ENCODE assay signal across 10 cellular contexts in the genomic region with DNA sequence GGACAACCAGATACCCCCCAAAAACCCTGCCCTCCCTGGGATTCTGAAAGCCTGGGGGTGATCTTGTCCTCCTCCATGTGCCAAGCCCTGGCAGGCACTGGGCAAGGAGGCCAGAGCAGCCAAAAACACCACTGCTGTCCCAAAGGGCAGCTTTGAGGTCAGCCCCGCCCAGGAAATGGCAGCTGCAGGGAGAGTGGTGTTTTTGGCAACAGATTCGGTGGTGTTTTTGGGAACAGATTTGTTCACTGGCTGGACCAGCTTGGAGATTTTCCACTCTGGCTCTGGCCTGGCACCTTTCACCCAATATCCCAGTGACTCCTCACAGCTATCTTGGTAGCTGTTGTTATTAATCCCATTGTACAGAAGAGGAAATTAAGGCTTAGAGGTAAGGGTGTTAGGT. TPM values are rescaled to one million over a fixed set of nuclear protein-coding genes. Genes with fewer than 3 reads are reported as not detected.
DNase-seq lines count a peak whose midpoint lies in the region; ATAC-seq, FAIRE-seq and TF ChIP-seq lines count a peak whose summit lies in the region.
"Had no signal": no experiment of that assay in that cellular context is flagged by ENCODE, and none has a peak within 500 bp of the region (broad histone marks: within the 10 kb centered on the region; RNA-seq: fewer than 3 reads in every experiment).

No MANE protein-coding gene starts in this region.

- H3K27me3 ChIP-seq in GM12878 (replicated peaks in 1 of 2; ENCODE audit: control insufficient read depth in 2 of 2, insufficient read depth in 2 of 2, low read length in 1 of 2): no peaks in the 10 kb centered on the region
- no peaks in the 10 kb centered on the region for H3K27me3 ChIP-seq in gastrocnemius medialis

- ATAC-seq in GM12878 (peak; percentile 25), gastrocnemius medialis (peak; percentile 39 to 52), HG03135 (IDR thresholded peaks at IDR 0.05; ENCODE audit: unreplicated experiment) (no peak)

- no peak for TF ChIP-seq RAD21 in GM12878 (IDR thresholded peaks at IDR 0.05; ENCODE audit: insufficient read depth, low read depth, low read length)

- no TSS peak for BruUV-seq in GM12878 (replicated peaks; lab: Mats Ljungman, UMichigan)

- TF ChIP-seq POLR2A in GM12878 (IDR thresholded peaks at IDR 0.05; ENCODE audit: low read depth, low read length): no peak
- TF ChIP-seq POLR2A in gastrocnemius medialis (IDR thresholded peaks at IDR 0.05): no peak

- H3K27ac ChIP-seq in GM12878 (ENCODE audit: control insufficient read depth, insufficient read depth) (peak overlapping the region; percentile 77), gastrocnemius medialis (no peak overlapping the region)

- H3K36me3 ChIP-seq in GM12878 (ENCODE audit: control insufficient read depth in 2 of 2, insufficient read depth in 2 of 2, low read length in 1 of 2): peaks cover 5 to 12% of the 10 kb centered on the region in 2 experiments; a peak in 2 of 4 replicates
- H3K36me3 ChIP-seq in gastrocnemius medialis: no peaks in the 10 kb centered on the region

- no peak for FAIRE-seq in GM12878 (lab: Jason Lieb, UNC)

- H3K27me3 Mint-ChIP-seq in activated CD4-positive, alpha-beta T cell treated with anti-CD3 and anti-CD28 coated beads, Interleukin-2, amount 10 ng/mL, durations not matched to agents 7 days and 5 days: no peaks in the 10 kb centered on the region
- H3K27me3 Mint-ChIP-seq in IgD-negative memory B cell: no peaks in the 10 kb centered on the region

- H3K9me3 ChIP-seq in GM12878 (replicated peaks; ENCODE audit: control insufficient read depth, insufficient read depth, low read length) (no peaks in the 10 kb centered on the region), gastrocnemius medialis (no peaks in the 10 kb centered on the region)

- H3K4me1 Mint-ChIP-seq in activated CD4-positive, alpha-beta T cell treated with anti-CD3 and anti-CD28 coated beads, Interleukin-2, amount 10 ng/mL, durations not matched to agents 7 days and 5 days: peaks cover 42% of the 10 kb centered on the region
- H3K4me1 Mint-ChIP-seq in IgD-negative memory B cell: peaks cover 13 to 16% (median 15%) of the 10 kb centered on the region in 3 donors

- peak overlapping the region; percentile 17; the same call in 1 of the 2 replicates for H3K9ac ChIP-seq in GM12878 (ENCODE audit: control insufficient read depth, insufficient read depth, low read length)

- H3K4me3 Mint-ChIP-seq in activated CD4-positive, alpha-beta T cell treated with anti-CD3 and anti-CD28 coated beads, Interleukin-2, amount 10 ng/mL, durations not matched to agents 7 days and 5 days: no peak overlapping the region
- peak overlapping the region in 2 of 4 donors; percentile 64 to 70 for H3K4me3 Mint-ChIP-seq in IgD-negative memory B cell

- no peak for TF ChIP-seq EP300 in GM12878 (IDR thresholded peaks at IDR 0.05; ENCODE audit: borderline replicate concordance in 1 of 2, control insufficient read depth in 1 of 2, low read depth in 2 of 2, low read length in 2 of 2)

- H4K20me1 ChIP-seq in GM12878 (ENCODE audit: control insufficient read depth, insufficient read depth): no peaks in the 10 kb centered on the region

- DNase-seq in activated CD4-positive, alpha-beta T cell treated with anti-CD3 and anti-CD28 coated beads, Interleukin-2, amount 10 ng/mL, durations not matched to agents 7 days and 5 days: no peak
- DNase-seq in activated CD4-positive, alpha-beta T cell treated with anti-CD3 and anti-CD28 coated beads, Interleukin-2, amount 50 U/mL, for 4 hours: no peak
- DNase-seq in GM12878 (ENCODE audit: low read depth, low spot score): no peak
- DNase-seq in gastrocnemius medialis: peak in 1 of 2 donors; percentile 20
- no peak for DNase-seq in SW 1271 (lab: John Stamatoyannopoulos, UW)
- no peak for DNase-seq in NCI-H2171 treated with DMSO at 0.1 percent for 48 hours (lab: John Stamatoyannopoulos, UW)
- DNase-seq: ACHN; activated effector memory CD4-positive, alpha-beta T cell treated with Interleukin-2 at 50 U/mL for 16 hours had no signal

- RAD21 ChIA-PET in GM12878 (lab: Charles Lee; ENCODE audit: unreplicated experiment): interaction anchor here (0.7 to 3.3 kb wide), 11 partner anchors 12 to 158 kb away, joined by 3 to 27 read pairs (median 4); no protein-coding TSS in a partner anchor

- H3K4me2 ChIP-seq in GM12878 (ENCODE audit: control insufficient read depth, insufficient read depth): peak overlapping the region; percentile 6; the same call in 1 of the 2 replicates

- peaks cover 21% of the 10 kb centered on the region for H3K79me2 ChIP-seq in GM12878 (ENCODE audit: control insufficient read depth, insufficient read depth, low read length)

- POLR2A ChIA-PET in activated CD4-positive, alpha-beta T cell treated with anti-CD3 and anti-CD28 coated beads, Interleukin-2, amount 10 ng/mL, durations not matched to agents 7 days and 5 days (lab: Charles Lee): interaction anchor here (0.7 kb wide), 1 partner anchor 10 kb away, joined by 4 read pairs; no protein-coding TSS in a partner anchor
- POLR2A ChIA-PET in GM12878 (lab: Charles Lee): interaction anchor here (1.0 to 1.6 kb wide), 3 partner anchors 15 to 75 kb away, joined by 3 to 6 read pairs (median 4); no protein-coding TSS in a partner anchor

- no peak overlapping the region for H3K4me3 ChIP-seq in GM12878
- no peak overlapping the region for H3K4me3 ChIP-seq in gastrocnemius medialis

- SMC1A ChIA-PET in GM12878 (lab: Charles Lee; ENCODE audit: uncharacterized antibody, unreplicated experiment): interaction anchor here (0.8 to 4.5 kb wide), 11 partner anchors 11 to 120 kb away, joined by 3 to 26 read pairs (median 6); no protein-coding TSS in a partner anchor

- H3K9me3 Mint-ChIP-seq in activated CD4-positive, alpha-beta T cell treated with anti-CD3 and anti-CD28 coated beads, Interleukin-2, amount 10 ng/mL, durations not matched to agents 7 days and 5 days: no peaks in the 10 kb centered on the region
- no peaks in the 10 kb centered on the region for H3K9me3 Mint-ChIP-seq in IgD-negative memory B cell

- peaks cover 51% of the 10 kb centered on the region for H3K4me1 ChIP-seq in GM12878 (ENCODE audit: control insufficient read depth, insufficient read depth, low read length)
- peaks cover 4 to 7% of the 10 kb centered on the region in 2 donors for H3K4me1 ChIP-seq in gastrocnemius medialis

- TF ChIP-seq CTCF in GM12878 (IDR thresholded peaks at IDR 0.05 in 2 of 3, conservative IDR thresholded peaks at IDR 0.05 in 1 of 3; ENCODE audit: control insufficient read depth in 2 of 3, extremely low read depth in 1 of 3, insufficient read depth in 1 of 3, low read depth in 3 of 3, low read length in 3 of 3) (no peak), gastrocnemius medialis (IDR thresholded peaks at IDR 0.05 in 4 of 5, conservative IDR thresholded peaks at IDR 0.05 in 1 of 5) (no peak)

- H2AFZ ChIP-seq in GM12878 (ENCODE audit: control insufficient read depth, low read depth, low read length): no peak overlapping the region

- CTCF ChIA-PET in activated CD4-positive, alpha-beta T cell treated with anti-CD3 and anti-CD28 coated beads, Interleukin-2, amount 10 ng/mL, durations not matched to agents 7 days and 5 days (lab: Charles Lee): interaction anchor here (1.3 to 2.8 kb wide), 3 partner anchors 14 to 121 kb away, joined by 3 to 10 read pairs (median 3); no protein-coding TSS in a partner anchor
- CTCF ChIA-PET in GM12878 (lab: Yijun Ruan, JAX): interaction anchor here (1.2 to 9.5 kb wide), 4 partner anchors 14 to 100 kb away, joined by 5 to 95 read pairs (median 8); no protein-coding TSS in a partner anchor

- WGBS in GM12878 (ENCODE audit: insufficient coverage, insufficient replicate concordance, low lambda C conversion rate, missing lambda C conversion rate): 4% methylated on average over 2 of the region's 2 CpGs

- H3K36me3 Mint-ChIP-seq in activated CD4-positive, alpha-beta T cell treated with anti-CD3 and anti-CD28 coated beads, Interleukin-2, amount 10 ng/mL, durations not matched to agents 7 days and 5 days (ENCODE audit: low read depth): peaks cover 11% of the 10 kb centered on the region
- peaks cover 7% of the 10 kb centered on the region for H3K36me3 Mint-ChIP-seq in IgD-negative memory B cell

- in situ Hi-C loops in GM12878 (cut with MboI): no loop called here
- in situ Hi-C loops in gastrocnemius medialis (cut with MboI; ENCODE audit: low sequenced_read_pairs in 4 of 4): no loop called here

- intact Hi-C loops in GM12878 (cut with micrococcal nuclease; ENCODE audit: unreplicated experiment) (loop anchor here (2.0 kb wide), 1 partner anchor 34 kb away; no protein-coding TSS in a partner anchor), gastrocnemius medialis (cut with DNase I; ENCODE audit: low total_unique reads) (no loop called here)

- H3K27ac Mint-ChIP-seq in activated CD4-positive, alpha-beta T cell treated with anti-CD3 and anti-CD28 coated beads, Interleukin-2, amount 10 ng/mL, durations not matched to agents 7 days and 5 days: peak overlapping the region; percentile 82
- H3K27ac Mint-ChIP-seq in IgD-negative memory B cell: peak overlapping the region in 2 of 3 donors; percentile 16 to 82

RNA-seq across cellular contexts. Expression of gene LRP8, which starts 34.7 kb away (rescaled TPM):
- total RNA-seq in activated CD4-positive, alpha-beta T cell treated with anti-CD3 and anti-CD28 coated beads, Interleukin-2, amount 10 ng/mL, durations not matched to agents 7 days and 5 days: 10 to 100 TPM; 51.8 to 56.6 TPM
- 0.95 TPM for polyA plus RNA-seq in IgD-negative memory B cell
- 116 and 125 TPM in 2 replicates for total RNA-seq in GM12878 (2013; cell fraction: nucleolus; rRNA removed)
- total RNA-seq in GM12878 (2014; rRNA removed): 21.3 and 23.8 TPM in 2 replicates
- total RNA-seq in GM12878 (2014; rRNA removed; fragmentation: Illumina TruSeq; extraction: Trizol): 19.2 and 20.8 TPM in 2 replicates
- 25.5 and 26.1 TPM in 2 replicates for total RNA-seq in GM12878 (2021)
- polyA plus RNA-seq in GM12878 (2011; ENCODE audit: low read depth): 7.0 TPM
- polyA plus RNA-seq in GM12878 (2011; rRNA removed): 25.5 and 40.5 TPM in 2 replicates
- 37.4 and 42.6 TPM in 2 replicates for polyA plus RNA-seq in GM12878 (2011; cell fraction: cytosol; rRNA removed)
- polyA plus RNA-seq in GM12878 (2011; cell fraction: nucleus; rRNA removed): 173 and 193 TPM in 2 replicates
- 8.1 and 8.9 TPM in 2 replicates for polyA plus RNA-seq in GM12878 (2012)
- 21.9 and 26.6 TPM in 2 replicates for polyA plus RNA-seq in GM12878 (2014; fragmentation: Illumina TruSeq; extraction: Trizol)
- polyA plus RNA-seq in GM12878 (2014; fragmentation: Nextera tagmentation; extraction: Ambion mirVana): 1 to 10 TPM; 3.6 to 4.5 TPM
- 27.3 and 33.7 TPM in 2 replicates for polyA plus RNA-seq in GM12878 (2014; rRNA removed)
- 1 to 10 TPM; 2.8 to 3.1 TPM for polyA plus RNA-seq in GM12878 (2016; fragmentation: Nextera tagmentation; extraction: Ambion mirVana)
- 89.1 and 91.1 TPM in 2 replicates for polyA minus RNA-seq in GM12878 (2011; rRNA and poly(A)+ RNA removed)
- 19.0 and 25.3 TPM in 2 replicates for polyA minus RNA-seq in GM12878 (2011; cell fraction: cytosol; rRNA and poly(A)+ RNA removed)
- 57.3 and 118 TPM in 2 replicates for polyA minus RNA-seq in GM12878 (2011; cell fraction: nucleus; rRNA and poly(A)+ RNA removed)
- 1 to 10 TPM in 2 of 4 donors, under 1 TPM in 2; 0.36 to 4.2 (median 1.4) TPM for total RNA-seq in gastrocnemius medialis

RNA-seq across cellular contexts. Expression of gene MAGOH, which starts 54.8 kb away (rescaled TPM):
- total RNA-seq in activated CD4-positive, alpha-beta T cell treated with anti-CD3 and anti-CD28 coated beads, Interleukin-2, amount 10 ng/mL, durations not matched to agents 7 days and 5 days: 10 to 100 TPM; 73.3 to 74.1 TPM
- 98.5 TPM for polyA plus RNA-seq in IgD-negative memory B cell
- 21.7 and 23.6 TPM in 2 replicates for total RNA-seq in GM12878 (2013; cell fraction: nucleolus; rRNA removed)
- 62.6 and 67.5 TPM in 2 replicates for total RNA-seq in GM12878 (2014; rRNA removed)
- 87.9 and 90.7 TPM in 2 replicates for total RNA-seq in GM12878 (2014; rRNA removed; fragmentation: Illumina TruSeq; extraction: Trizol)
- 66.8 and 70.7 TPM in 2 replicates for total RNA-seq in GM12878 (2021)
- 73.4 TPM for polyA plus RNA-seq in GM12878 (2011; ENCODE audit: low read depth)
- polyA plus RNA-seq in GM12878 (2011; rRNA removed): 79.4 and 112 TPM in 2 replicates
- 11.5 and 18.6 TPM in 2 replicates for polyA plus RNA-seq in GM12878 (2011; cell fraction: cytosol; rRNA removed)
- polyA plus RNA-seq in GM12878 (2011; cell fraction: nucleus; rRNA removed): 12.1 and 20.2 TPM in 2 replicates
- polyA plus RNA-seq in GM12878 (2012): 79.8 and 121 TPM in 2 replicates
- 134 and 172 TPM in 2 replicates for polyA plus RNA-seq in GM12878 (2014; fragmentation: Illumina TruSeq; extraction: Trizol)
- 100 to 1,000 TPM in 1 of 2 experiments, 10 to 100 TPM in 1; 85.4 to 261 TPM for polyA plus RNA-seq in GM12878 (2014; fragmentation: Nextera tagmentation; extraction: Ambion mirVana)
- polyA plus RNA-seq in GM12878 (2014; rRNA removed): 129 and 140 TPM in 2 replicates
- polyA plus RNA-seq in GM12878 (2016; fragmentation: Nextera tagmentation; extraction: Ambion mirVana): 10 to 100 TPM; 62.6 to 91.8 TPM
- 14.7 and 20.8 TPM in 2 replicates for polyA minus RNA-seq in GM12878 (2011; rRNA and poly(A)+ RNA removed)
- 11.8 and 17.3 TPM in 2 replicates for polyA minus RNA-seq in GM12878 (2011; cell fraction: cytosol; rRNA and poly(A)+ RNA removed)
- 7.4 and 19.2 TPM in 2 replicates for polyA minus RNA-seq in GM12878 (2011; cell fraction: nucleus; rRNA and poly(A)+ RNA removed)
- total RNA-seq in gastrocnemius medialis: 10 to 100 TPM; 12.9 to 34.3 (median 19.8) TPM
